Comparison of ENCODE assay signal across 8 cellular contexts in genomic region chr11:16607675-16608644, GRCh38.
DNase-seq lines count a peak whose midpoint lies in the region; ATAC-seq and TF ChIP-seq lines count a peak whose summit lies in the region.

No MANE protein-coding gene starts in this region.

- H3K4me1 Mint-ChIP-seq in GM23338: peaks cover 39% of the 10 kb centered on the region
- H3K4me1 Mint-ChIP-seq in T-helper 2 cell treated with Interferon-gamma antibody and Interleukin-4, amounts not matched to agents 5 μg/mL and 100 μg/mL, for 36 hours (ENCODE audit: low read depth): peaks cover 15% of the 10 kb centered on the region

- no peaks in the 10 kb centered on the region for H3K79me2 ChIP-seq in GM23338 (replicated peaks; ENCODE audit: insufficient read depth)

- no peak overlapping the region for H3K27ac Mint-ChIP-seq in GM23338
- no peak overlapping the region for H3K27ac Mint-ChIP-seq in T-helper 2 cell treated with Interferon-gamma antibody and Interleukin-4, amounts not matched to agents 5 μg/mL and 100 μg/mL, for 36 hours

- H3K4me1 ChIP-seq in GM23338 (ENCODE audit: insufficient read depth) (peaks cover 34% of the 10 kb centered on the region), neuron (ENCODE audit: insufficient read depth, low read length) (peaks cover 41% of the 10 kb centered on the region)

- peaks cover 39% of the 10 kb centered on the region for H4K20me1 ChIP-seq in GM23338 (replicated peaks; ENCODE audit: insufficient read depth)

- H3K4me2 ChIP-seq in GM23338: peak overlapping the region; percentile 98

- H3K9me3 ChIP-seq in neuron (ENCODE audit: low read length): no peaks in the 10 kb centered on the region

- H3K27ac ChIP-seq in GM23338 (ENCODE audit: low read depth): no peak overlapping the region

- peaks cover 100% of the 10 kb centered on the region for H3K27me3 ChIP-seq in GM23338 (ENCODE audit: insufficient read depth)
- peaks cover 38% of the 10 kb centered on the region for H3K27me3 ChIP-seq in neuron (ENCODE audit: insufficient read depth, low read length)

- H3K36me3 Mint-ChIP-seq in GM23338 (ENCODE audit: low read depth): no peaks in the 10 kb centered on the region
- no peaks in the 10 kb centered on the region for H3K36me3 Mint-ChIP-seq in T-helper 2 cell treated with Interferon-gamma antibody and Interleukin-4, amounts not matched to agents 5 μg/mL and 100 μg/mL, for 36 hours (ENCODE audit: low read depth)

- DNase-seq in GM23338 (ENCODE audit: low spot score) (peak; percentile 87), OCI-M1 (lab: John Stamatoyannopoulos, UW) (peak; percentile 36), fibroblast of peridontal ligament (ENCODE audit: extremely low read depth) (peak; percentile 83), GM19240 (ENCODE audit: insufficient read length, low spot score) (no peak), NCI-H2171 treated with DMSO at 0.1 percent for 48 hours (lab: John Stamatoyannopoulos, UW) (no peak)
- DNase-seq in T-helper 2 cell treated with Interferon-gamma antibody and Interleukin-4, amounts not matched to agents 5 μg/mL and 100 μg/mL, for 36 hours (ENCODE audit: low spot score): no peak

- H3F3A ChIP-seq in GM23338 (replicated peaks; ENCODE audit: low read depth): peaks cover 4% of the 10 kb centered on the region; the same call in 1 of the 2 replicates

- no peak overlapping the region for H3K4me3 Mint-ChIP-seq in GM23338
- no peak overlapping the region for H3K4me3 Mint-ChIP-seq in T-helper 2 cell treated with Interferon-gamma antibody and Interleukin-4, amounts not matched to agents 5 μg/mL and 100 μg/mL, for 36 hours

- H3K9me3 Mint-ChIP-seq in GM23338: no peaks in the 10 kb centered on the region; the same call in 2 of the 3 replicates
- no peaks in the 10 kb centered on the region for H3K9me3 Mint-ChIP-seq in T-helper 2 cell treated with Interferon-gamma antibody and Interleukin-4, amounts not matched to agents 5 μg/mL and 100 μg/mL, for 36 hours

- H3K4me3 ChIP-seq in GM23338: peak overlapping the region; percentile 76
- peak overlapping the region; percentile 65 for H3K4me3 ChIP-seq in neuron (ENCODE audit: low read length)

- no peaks in the 10 kb centered on the region for H3K9me2 ChIP-seq in GM23338 (ENCODE audit: insufficient read depth)

- H3K27me3 Mint-ChIP-seq in GM23338 (ENCODE audit: insufficient read depth, low read depth, poor library complexity): peaks cover 37% of the 10 kb centered on the region
- H3K27me3 Mint-ChIP-seq in T-helper 2 cell treated with Interferon-gamma antibody and Interleukin-4, amounts not matched to agents 5 μg/mL and 100 μg/mL, for 36 hours (ENCODE audit: low read depth): peaks cover 57% of the 10 kb centered on the region

- ATAC-seq in GM23338 (peak; percentile 26), HG03135 (IDR thresholded peaks at IDR 0.05; ENCODE audit: unreplicated experiment) (no peak)

- no peak for TF ChIP-seq CTCF in GM23338 (conservative IDR thresholded peaks at IDR 0.05; ENCODE audit: low read depth in 2 of 2)

- H3K36me3 ChIP-seq in GM23338 (ENCODE audit: insufficient read depth) (no peaks in the 10 kb centered on the region), neuron (ENCODE audit: insufficient read depth, low read length) (no peaks in the 10 kb centered on the region)

- H2AFZ ChIP-seq in GM23338: peak overlapping the region; percentile 76
- H2AFZ ChIP-seq in neuron (ENCODE audit: low read depth, low read length): peak overlapping the region; percentile 86

TF ChIP-seq in GM23338, 12 proteins besides CTCF, POLR2A, EP300 and RAD21:
- peak; percentile 74 for TF ChIP-seq EZH2 (IDR thresholded peaks at IDR 0.05; ENCODE audit: low read depth, unreplicated experiment)
- TF ChIP-seq JUNB (IDR thresholded peaks at IDR 0.05; ENCODE audit: unreplicated experiment): no peak
- 0 out of 2 replicates have a peak, but pooled peaks have one; percentile 8 for TF ChIP-seq POLR2AphosphoS5 (IDR thresholded peaks at IDR 0.05; ENCODE audit: low read depth)

Comparison
In these comparisons a context has a peak if more than half of its experiments do, and no peak if none do; other contexts are left out.
1. DNase-seq: peak in GM23338 (single experiment), OCI-M1 (single experiment) and fibroblast of peridontal ligament (single experiment); none in T-helper 2 cell treated with Interferon-gamma antibody and Interleukin-4, amounts not matched to agents 5 μg/mL and 100 μg/mL, for 36 hours (single experiment), GM19240 (single experiment) and NCI-H2171 treated with DMSO at 0.1 percent for 48 hours (single experiment).